In the genomic region with DNA sequence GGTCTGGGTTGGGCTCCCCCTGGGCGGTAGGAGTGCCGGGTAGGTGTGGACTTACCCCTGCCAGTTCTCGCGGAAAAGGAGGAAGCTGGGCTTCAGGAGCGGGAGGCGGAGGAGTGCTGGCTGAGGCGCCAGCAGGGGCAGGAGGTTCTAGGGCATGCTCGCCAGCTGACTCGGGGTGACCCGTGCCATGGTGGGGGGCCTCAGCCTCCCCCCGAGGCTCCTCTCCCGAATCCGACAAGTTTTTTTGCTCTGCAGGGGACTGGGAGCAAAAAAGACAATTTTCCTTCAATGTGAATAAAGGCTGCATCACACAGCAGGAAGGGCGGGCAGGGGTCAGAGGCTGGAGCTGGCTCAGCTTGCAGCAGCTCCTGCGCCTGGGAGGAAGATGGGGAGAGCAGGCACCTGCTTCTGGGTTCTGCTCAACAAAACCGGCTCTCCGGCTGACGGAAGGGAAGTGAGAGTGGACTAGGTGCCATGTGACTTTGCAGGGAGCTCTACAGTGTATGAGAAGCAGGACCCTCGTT, we compare ENCODE assay signal across 1 cellular context.
TF ChIP-seq lines count a peak whose summit lies in the region.

No MANE protein-coding gene starts in this region.

TF ChIP-seq in IMR-90, 13 proteins besides CTCF, POLR2A, EP300 and RAD21 (continued from another document):
- TF ChIP-seq, protein P1, sequence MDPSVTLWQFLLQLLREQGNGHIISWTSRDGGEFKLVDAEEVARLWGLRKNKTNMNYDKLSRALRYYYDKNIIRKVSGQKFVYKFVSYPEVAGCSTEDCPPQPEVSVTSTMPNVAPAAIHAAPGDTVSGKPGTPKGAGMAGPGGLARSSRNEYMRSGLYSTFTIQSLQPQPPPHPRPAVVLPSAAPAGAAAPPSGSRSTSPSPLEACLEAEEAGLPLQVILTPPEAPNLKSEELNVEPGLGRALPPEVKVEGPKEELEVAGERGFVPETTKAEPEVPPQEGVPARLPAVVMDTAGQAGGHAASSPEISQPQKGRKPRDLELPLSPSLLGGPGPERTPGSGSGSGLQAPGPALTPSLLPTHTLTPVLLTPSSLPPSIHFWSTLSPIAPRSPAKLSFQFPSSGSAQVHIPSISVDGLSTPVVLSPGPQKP (IDR thresholded peaks at IDR 0.05; ENCODE audit: borderline replicate concordance, low read depth, low read length), result no peak
- TF ChIP-seq CEBPB (IDR thresholded peaks at IDR 0.05; ENCODE audit: low read depth, low read length), result no peak
- no peak for TF ChIP-seq BHLHE40 (IDR thresholded peaks at IDR 0.05; ENCODE audit: low read depth, low read length)
- no peak for TF ChIP-seq NFE2L2 (IDR thresholded peaks at IDR 0.05; ENCODE audit: low read depth, low read length)
- no peak for TF ChIP-seq USF2 (IDR thresholded peaks at IDR 0.05; ENCODE audit: low read depth, low read length)
- TF ChIP-seq RFX5 (IDR thresholded peaks at IDR 0.05; ENCODE audit: low read depth, low read length), result no peak
- no peak for TF ChIP-seq MAZ (IDR thresholded peaks at IDR 0.05; ENCODE audit: borderline replicate concordance, low read depth, low read length)
- no peak for TF ChIP-seq MAFK (IDR thresholded peaks at IDR 0.05; ENCODE audit: low read depth, low read length)
- no peak for TF ChIP-seq CHD1 (IDR thresholded peaks at IDR 0.05; ENCODE audit: low read depth, low read length)
TF ChIP-seq in IMR-90: peak in this region for 0.
